Comparison of ENCODE assay signal across 8 cellular contexts in the genomic region with DNA sequence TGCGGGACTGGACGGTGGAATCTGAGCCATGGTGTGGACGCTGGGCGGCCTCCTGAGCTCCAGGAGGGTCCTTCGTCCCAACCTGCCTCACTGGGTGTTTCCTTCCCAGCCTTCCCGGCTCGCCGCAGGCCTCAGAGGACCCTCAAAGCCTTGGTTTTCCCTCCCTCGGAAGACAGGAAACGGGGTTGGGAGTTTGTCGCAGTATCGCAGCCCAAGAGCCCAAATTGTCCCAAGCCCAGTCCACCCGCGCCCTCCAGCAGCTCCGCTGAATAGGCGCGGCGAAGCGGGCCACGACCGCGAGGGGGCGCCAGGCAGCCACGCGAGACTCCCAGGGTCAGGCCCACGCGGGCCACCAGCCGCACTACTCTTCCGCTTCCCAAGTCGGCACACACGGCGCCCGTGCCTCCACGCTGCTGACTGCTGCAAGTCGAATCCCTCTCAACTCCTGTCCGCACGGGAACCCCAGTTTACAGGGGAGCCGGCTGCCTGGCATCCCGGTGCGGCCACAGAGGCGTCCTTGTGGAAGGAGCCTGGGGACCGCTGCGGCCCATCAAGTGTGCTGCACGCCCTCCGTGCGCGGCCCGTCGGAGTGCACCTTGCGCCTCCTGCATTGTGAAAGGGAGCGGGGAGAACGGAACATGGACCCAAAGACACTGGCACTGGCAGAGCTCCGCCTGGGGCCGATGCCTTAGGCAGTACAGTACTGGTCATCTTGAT. TPM values are rescaled to one million over a fixed set of nuclear protein-coding genes. Genes with fewer than 3 reads are reported as not detected.
DNase-seq lines count a peak whose midpoint lies in the region; ATAC-seq and TF ChIP-seq lines count a peak whose summit lies in the region.

No MANE protein-coding gene starts in this region.

- in situ Hi-C loops in T47D (cut with HindIII; ENCODE audit: low pct_unique_long_range_greater_than_20kb, low sequenced_read_pairs) = no loop called here

- H3K27me3 Mint-ChIP-seq in Calu3 (ENCODE audit: unreplicated experiment) = peaks cover 15% of the 10 kb centered on the region

- H3K36me3 Mint-ChIP-seq in Calu3 (ENCODE audit: insufficient read depth, unreplicated experiment) = peaks cover 8% of the 10 kb centered on the region

- WGBS in spleen, 5 donors = 4 to 35% (median 6%) methylated on average over 5 to 54 of the region's 54 CpGs

- CTCF ChIA-PET in Calu3 (lab: Charles Lee) = interaction anchor here (0.6 to 2.6 kb wide), 16 partner anchors 13 to 521 kb away, joined by 3 to 60 read pairs (median 6); a partner anchor contains a TSS

- DNase-seq in Calu3 (peak; percentile 96), NCI-H1105 treated with DMSO at 0.1 percent for 48 hours (lab: John Stamatoyannopoulos, UW) (peak; percentile 62), WERI-Rb-1 (peak; percentile 91), T47D (ENCODE audit: low read depth in 1 of 2, low spot score in 1 of 2) (peak; percentile 82 to 89), iris pigment epithelial cell (ENCODE audit: low read depth) (peak; percentile 57), spleen (peak; percentile 99)

- peak overlapping the region; percentile 7; the same call in 1 of the 2 replicates for H3K27ac ChIP-seq in WERI-Rb-1
- peak overlapping the region in 3 of 8 donors; percentile 57 to 61 (median 58) for H3K27ac ChIP-seq in spleen

- H3K4me1 ChIP-seq in spleen = peaks cover 7 to 13% (median 11%) of the 10 kb centered on the region in 6 donors

- TF ChIP-seq CTCF in Calu3 (IDR thresholded peaks at IDR 0.05; ENCODE audit: unreplicated experiment) (peak; percentile 99), WERI-Rb-1 (IDR thresholded peaks at IDR 0.05; ENCODE audit: low read depth, low read length) (peak; percentile 100), spleen (IDR thresholded peaks at IDR 0.05 in 8 of 11, conservative IDR thresholded peaks at IDR 0.05 in 3 of 11) (peak; percentile 95 to 99 (median 98))

- ATAC-seq in GM21529 (IDR thresholded peaks at IDR 0.05; ENCODE audit: unreplicated experiment) (peak; percentile 94), HG03460 (IDR thresholded peaks at IDR 0.05; ENCODE audit: unreplicated experiment) (no peak)

- H3K27me3 ChIP-seq in WERI-Rb-1 (ENCODE audit: insufficient read depth, low read depth, severe bottlenecking) = no peaks in the 10 kb centered on the region
- peaks cover 0 to 6% (median 0%) of the 10 kb centered on the region in 7 donors for H3K27me3 ChIP-seq in spleen (replicated peaks in 1 of 7)

- no TSS peak for BruUV-seq in Calu3 (replicated peaks; lab: Mats Ljungman, UMichigan)

- no peaks in the 10 kb centered on the region for H3K36me3 ChIP-seq in WERI-Rb-1
- no peaks in the 10 kb centered on the region for H3K36me3 ChIP-seq in spleen

- H3K27ac Mint-ChIP-seq in Calu3 (ENCODE audit: unreplicated experiment) = no peak overlapping the region

- peak overlapping the region; percentile 19 for H3K4me3 ChIP-seq in WERI-Rb-1 (ENCODE audit: low read depth, low read length)
- peak overlapping the region; percentile 35 to 81 (median 58) for H3K4me3 ChIP-seq in spleen

- TF ChIP-seq POLR2A in spleen (IDR thresholded peaks at IDR 0.05) = no peak

- H3K9me3 ChIP-seq in WERI-Rb-1 (ENCODE audit: severe bottlenecking) (no peaks in the 10 kb centered on the region), spleen (no peaks in the 10 kb centered on the region)

- intact Hi-C loops in Calu3 (cut with micrococcal nuclease; ENCODE audit: unreplicated experiment) (loop anchor here (1.0 to 5.0 kb wide), 3 partner anchors 49 to 219 kb away; a partner anchor contains a TSS), spleen (cut with DNase I; ENCODE audit: low total_unique reads) (loop anchor here (10.0 kb wide), 2 partner anchors 219 to 419 kb away; no protein-coding TSS in a partner anchor)

- H3K4me3 Mint-ChIP-seq in Calu3 (ENCODE audit: low read depth, unreplicated experiment) = peak overlapping the region; percentile 75

- peaks cover 18% of the 10 kb centered on the region for H3K4me1 Mint-ChIP-seq in Calu3 (ENCODE audit: low read depth, unreplicated experiment)

- H3K9me3 Mint-ChIP-seq in Calu3 (ENCODE audit: low read depth, unreplicated experiment) = no peaks in the 10 kb centered on the region

RNA-seq across cellular contexts. Expression of a gene that starts 40.4 kb away (rescaled TPM):
- total RNA-seq in Calu3 (2022) (1,138 and 1,378 TPM in 2 replicates), spleen (100 to 1,000 TPM in 2 of 7 donors, 10 to 100 TPM in 5; 49.9 to 112 (median 73.5) TPM)
- 100 to 1,000 TPM in 2 of 3 donors, 10 to 100 TPM in 1; 63.7 to 129 (median 109) TPM for polyA plus RNA-seq in spleen

RNA-seq across cellular contexts. Expression of a gene that starts 50.4 kb away (rescaled TPM):
- total RNA-seq in Calu3 (2022) (not detected in 2 replicates), spleen (under 1 TPM in 5 of 7 donors, not detected in 2; 0.07 to 0.26 (median 0.11) TPM)
- polyA plus RNA-seq in spleen = under 1 TPM in 2 of 3 donors, not detected in 1; 0.02 to 0.05 TPM

RNA-seq across cellular contexts. Expression of a gene that starts 52.5 kb away (rescaled TPM):
- total RNA-seq in Calu3 (2022) (59.2 and 68.6 TPM in 2 replicates), spleen (10 to 100 TPM; 24.7 to 40.7 (median 33.9) TPM)
- polyA plus RNA-seq in spleen = 10 to 100 TPM; 69.0 to 73.7 (median 71.5) TPM

Comparison
In these comparisons a context has a peak if more than half of its experiments do, and no peak if none do; other contexts are left out.
1. RNA of a gene that starts 40.4 kb away (total RNA-seq): 1,138 to 1,378 TPM in Calu3; 49.9 to 112 TPM in spleen; every median in the first group is over 10 times any median in the second.
2. Peak in every context shown above with its lines, with median percentiles within 50 percentile points of each other: DNase-seq and CTCF ChIP-seq.